In genomic region chr19:44774614-44775013, GRCh38 we compare ENCODE assay signal across 30 cellular contexts. TPM values are rescaled to one million over a fixed set of nuclear protein-coding genes. Genes with fewer than 3 reads are reported as not detected.
DNase-seq lines count a peak whose midpoint lies in the region; ATAC-seq, FAIRE-seq and TF ChIP-seq lines count a peak whose summit lies in the region.
"Had no signal": no experiment of that assay in that cellular context is flagged by ENCODE, and none has a peak within 500 bp of the region (broad histone marks: within the 10 kb centered on the region; RNA-seq: fewer than 3 reads in every experiment).

No MANE protein-coding gene starts in this region.

- H2AFZ ChIP-seq in SK-N-SH (ENCODE audit: low read depth) (peak overlapping the region; percentile 25; the same call in 1 of the 2 replicates), mammary epithelial cell (ENCODE audit: low read depth, low read length) (no peak overlapping the region), HepG2 (ENCODE audit: low read length) (no peak overlapping the region)
- H2AFZ ChIP-seq: parathyroid adenoma had no signal

- H3F3A ChIP-seq in SK-N-SH (replicated peaks; ENCODE audit: insufficient read depth), result peaks cover 7% of the 10 kb centered on the region

- H3K27me3 Mint-ChIP-seq in naive thymus-derived CD8-positive, alpha-beta T cell, result peaks cover 0 to 7% (median 0%) of the 10 kb centered on the region in 5 donors
- H3K27me3 Mint-ChIP-seq: central memory CD8-positive, alpha-beta T cell had no signal

- in situ Hi-C loops in mammary epithelial cell (cut with MboI; ENCODE audit: low sequenced_read_pairs in 2 of 2), result loop anchor here (5.0 to 25.0 kb wide), 2 partner anchors 52 to 187 kb away; no protein-coding TSS in a partner anchor
- in situ Hi-C loops in HepG2 (cut with HindIII; ENCODE audit: extremely low pct_ligation_motif_present, low pct_unique_long_range_greater_than_20kb), result loop anchor here (10.0 kb wide), 1 partner anchor 200 kb away; no protein-coding TSS in a partner anchor

- no peak for ATAC-seq in SK-N-SH treated with all-trans-retinoic acid at 6 μM for 48 hours
- no peak; the same call in 2 of the 3 replicates for ATAC-seq in HepG2
- no peak for ATAC-seq in lower lobe of right lung
- no peak for ATAC-seq in naive thymus-derived CD8-positive, alpha-beta T cell
- ATAC-seq: CD8-positive, alpha-beta T cell; left lung; right cardiac atrium had no signal

- no peak overlapping the region for H3K4me3 Mint-ChIP-seq in naive thymus-derived CD8-positive, alpha-beta T cell
- H3K4me3 Mint-ChIP-seq: activated naive CD8-positive, alpha-beta T cell; CD8-positive, alpha-beta T cell; central memory CD8-positive, alpha-beta T cell; immature natural killer cell; mesothelial cell of epicardium; nephron progenitor cell had no signal

- TF ChIP-seq EP300 in SK-N-SH (IDR thresholded peaks at IDR 0.05; ENCODE audit: borderline replicate concordance in 1 of 2, low read depth in 1 of 2, low read length in 1 of 2) (no peak), HepG2 (IDR thresholded peaks at IDR 0.05; ENCODE audit: low read depth in 2 of 2, low read length in 2 of 2) (no peak), HepG2 (CRISPR knock-in tag; IDR thresholded peaks at IDR 0.05; ENCODE audit: borderline replicate concordance) (no peak)

- H3K9ac ChIP-seq in SK-N-SH (no peak overlapping the region), mammary epithelial cell (ENCODE audit: insufficient read depth, low read length) (peak overlapping the region; percentile 46), HepG2 (ENCODE audit: insufficient read depth, low read depth, low read length) (no peak overlapping the region)
- H3K9ac ChIP-seq: KMS-11, parathyroid adenoma had no signal

- no peak overlapping the region for H3K4me2 ChIP-seq in SK-N-SH
- H3K4me2 ChIP-seq in mammary epithelial cell (ENCODE audit: insufficient read depth, low read depth, low read length), result peak overlapping the region; percentile 70
- H3K4me2 ChIP-seq in HepG2 (ENCODE audit: low read depth, low read length), result peak overlapping the region; percentile 47; the same call in 1 of the 2 replicates
- H3K4me2 ChIP-seq: KMS-11 had no signal

- no peak overlapping the region for H3K27ac Mint-ChIP-seq in naive thymus-derived CD8-positive, alpha-beta T cell
- H3K27ac Mint-ChIP-seq: activated naive CD8-positive, alpha-beta T cell; CD8-positive, alpha-beta T cell; immature natural killer cell; mesothelial cell of epicardium; nephron progenitor cell had no signal

- TF ChIP-seq CTCF in SK-N-SH (IDR thresholded peaks at IDR 0.05) (no peak), mammary epithelial cell (conservative IDR thresholded peaks at IDR 0.05 in 1 of 2, IDR thresholded peaks at IDR 0.05 in 1 of 2; ENCODE audit: extremely low read depth in 1 of 2, insufficient read depth in 1 of 2, low read depth in 1 of 2, low read length in 2 of 2) (no peak), HepG2 (CRISPR knock-in tag; IDR thresholded peaks at IDR 0.05) (no peak), lower lobe of right lung (IDR thresholded peaks at IDR 0.05) (no peak)

- no peaks in the 10 kb centered on the region for H3K9me3 Mint-ChIP-seq in naive thymus-derived CD8-positive, alpha-beta T cell
- H3K9me3 Mint-ChIP-seq: CD8-positive, alpha-beta T cell; central memory CD8-positive, alpha-beta T cell; immature natural killer cell had no signal

- H3K27me3 ChIP-seq in SK-N-SH (ENCODE audit: insufficient read depth) (no peaks in the 10 kb centered on the region), mammary epithelial cell (ENCODE audit: insufficient read depth, low read length) (no peaks in the 10 kb centered on the region), HepG2 (ENCODE audit: control insufficient read depth in 1 of 2, insufficient read depth in 2 of 2, low read length in 2 of 2) (no peaks in the 10 kb centered on the region), lower lobe of right lung (ENCODE audit: low read depth) (peaks cover 6% of the 10 kb centered on the region)
- H3K27me3 ChIP-seq: ascending aorta, upper lobe of left lung had no signal

- TF ChIP-seq RAD21 in SK-N-SH (IDR thresholded peaks at IDR 0.05; ENCODE audit: low read length) (no peak), HepG2 (CRISPR knock-in tag; IDR thresholded peaks at IDR 0.05) (no peak)

- CTCF ChIA-PET in SK-N-SH (lab: Yijun Ruan, JAX) (interaction anchor here (0.6 to 17.6 kb wide), 7 partner anchors 9 to 1154 kb away, joined by 3 to 598 read pairs (median 4); no protein-coding TSS in a partner anchor), mammary epithelial cell (lab: Charles Lee; ENCODE audit: low non-redundant PET) (interaction anchor here (0.7 kb wide), 1 partner anchor 51 kb away, joined by 6 read pairs; no protein-coding TSS in a partner anchor), HepG2 (lab: Yijun Ruan, JAX; ENCODE audit: low intra/inter-chr PET ratio, low total read pairs) (no interaction called here)

- intact Hi-C loops in mammary epithelial cell (cut with micrococcal nuclease) (loop anchor here (1.0 to 10.0 kb wide), 4 partner anchors 33 to 180 kb away; partner anchors contain the start of genes CLPTM1, PVR and TOMM40), HepG2 (cut with micrococcal nuclease; ENCODE audit: unreplicated experiment) (loop anchor here (5.0 kb wide), 2 partner anchors 33 to 202 kb away; partner anchors contain the start of gene BCAM), lower lobe of right lung (cut with DNase I) (loop anchor here (5.0 kb wide), 1 partner anchor 52 kb away; no protein-coding TSS in a partner anchor)

- peaks cover 0 to 6% of the 10 kb centered on the region in 2 experiments; a peak in 1 of 4 replicates for H3K4me1 ChIP-seq in SK-N-SH (ENCODE audit: control insufficient read depth in 1 of 2, insufficient read depth in 2 of 2, low read depth in 1 of 2, low read length in 1 of 2)
- H3K4me1 ChIP-seq in mammary epithelial cell (ENCODE audit: insufficient read depth, low read length), result peaks cover 49% of the 10 kb centered on the region
- peaks cover 46% of the 10 kb centered on the region for H3K4me1 ChIP-seq in HepG2 (ENCODE audit: insufficient read depth, low read length)
- peaks cover 12% of the 10 kb centered on the region for H3K4me1 ChIP-seq in lower lobe of right lung

- H3K4me3 ChIP-seq in SK-N-SH (ENCODE audit: low read depth in 2 of 2, low read length in 1 of 2) (no peak overlapping the region), mammary epithelial cell (replicated peaks in 1 of 3; ENCODE audit: insufficient read depth in 1 of 3, low read depth in 2 of 3, low read length in 3 of 3) (no peak overlapping the region), HepG2 (replicated peaks in 1 of 3; ENCODE audit: insufficient read depth in 1 of 3, low read depth in 2 of 3, low read length in 3 of 3) (no peak overlapping the region), lower lobe of right lung (no peak overlapping the region)
- H3K4me3 ChIP-seq: ascending aorta, left lung, upper lobe of left lung had no signal

- H3K9me2 ChIP-seq in SK-N-SH, result no peaks in the 10 kb centered on the region

- H3K9me3 ChIP-seq in SK-N-SH, result no peaks in the 10 kb centered on the region
- H3K9me3 ChIP-seq in mammary epithelial cell (replicated peaks; ENCODE audit: insufficient read depth, low read length), result peaks cover under 1% of the 10 kb centered on the region
- no peaks in the 10 kb centered on the region for H3K9me3 ChIP-seq in HepG2 (ENCODE audit: low read length)
- H3K9me3 ChIP-seq in lower lobe of right lung, result no peaks in the 10 kb centered on the region
- H3K9me3 ChIP-seq: ascending aorta, left lung, upper lobe of left lung had no signal

- BruUV-seq in mammary epithelial cell (replicated peaks; lab: Mats Ljungman, UMichigan) (no TSS peak), HepG2 (replicated peaks; lab: Mats Ljungman, UMichigan) (no TSS peak)

- H3K79me2 ChIP-seq in SK-N-SH (ENCODE audit: insufficient read depth) (no peaks in the 10 kb centered on the region), mammary epithelial cell (ENCODE audit: insufficient read depth, low read length) (peaks cover 18% of the 10 kb centered on the region), HepG2 (ENCODE audit: insufficient read depth, low read length) (no peaks in the 10 kb centered on the region)
- H3K79me2 ChIP-seq: parathyroid adenoma had no signal

- H3K36me3 ChIP-seq in SK-N-SH (replicated peaks in 1 of 2; ENCODE audit: control insufficient read depth in 1 of 2, insufficient read depth in 2 of 2, low read length in 1 of 2) (no peaks in the 10 kb centered on the region), mammary epithelial cell (ENCODE audit: insufficient read depth, low read length) (no peaks in the 10 kb centered on the region), HepG2 (replicated peaks in 1 of 2; ENCODE audit: control insufficient read depth in 1 of 2, insufficient read depth in 2 of 2, low read length in 2 of 2) (no peaks in the 10 kb centered on the region), lower lobe of right lung (no peaks in the 10 kb centered on the region)
- H3K36me3 ChIP-seq: ascending aorta, left lung, upper lobe of left lung had no signal

- H3K27ac ChIP-seq in SK-N-SH (ENCODE audit: low read depth in 2 of 2, low read length in 1 of 2) (peak overlapping the region in 1 of 2 experiments; percentile 21; a peak in 1 of 4 replicates), mammary epithelial cell (ENCODE audit: insufficient read depth, low read depth, low read length) (peak overlapping the region; percentile 93), HepG2 (ENCODE audit: extremely low read length, insufficient read depth, low read length) (no peak overlapping the region), lower lobe of right lung (no peak overlapping the region)
- H3K27ac ChIP-seq: 22Rv1, ascending aorta, KMS-11, left lung, parathyroid adenoma, upper lobe of left lung had no signal

- peak; percentile 49 for FAIRE-seq in HepG2 (lab: Jason Lieb, UNC)
- FAIRE-seq: frontal cortex had no signal

- dilution Hi-C loops in mammary epithelial cell (cut with HindIII; ENCODE audit: low sequenced_read_pairs), result no loop called here

- no peak for TF ChIP-seq POLR2A in HepG2 (IDR thresholded peaks at IDR 0.05; ENCODE audit: insufficient read depth in 1 of 2, low read depth in 2 of 2, low read length in 2 of 2)

- DNase-seq in SK-N-SH (no peak), mammary epithelial cell (no peak), HepG2 (ENCODE audit: low spot score) (no peak), lower lobe of right lung (no peak)
- no peak for DNase-seq in stimulated activated CD4-positive, alpha-beta T cell treated with anti-CD3 and anti-CD28 coated beads, Interleukin-4, amount 100 ng/mL, for 1 hour
- DNase-seq in activated naive CD4-positive, alpha-beta T cell treated with Interleukin-2 at 50 U/mL for 16 hours, result no peak
- no peak for DNase-seq in naive thymus-derived CD8-positive, alpha-beta T cell
- DNase-seq: activated CD4-positive, alpha-beta T cell treated with anti-CD3 and anti-CD28 coated beads, Interleukin-2, amount 50 U/mL, for 1 hour; AML-193; CD8-positive, alpha-beta T cell; DMS153; hippocampal formation; immature natural killer cell; left lung; NCI-H1694 treated with DMSO at 0.1 percent for 48 hours; NCI-H526 treated with DMSO at 0.1 percent for 48 hours; nephron progenitor cell; upper lobe of left lung had no signal

- 58% methylated on average over 4 of the region's 4 CpGs for WGBS in SK-N-SH (ENCODE audit: low lambda C conversion rate)
- WGBS in mammary epithelial cell (ENCODE audit: low coverage, missing lambda C conversion rate), result 42% methylated on average over 4 of the region's 4 CpGs
- under 1% methylated on average over 4 of the region's 4 CpGs for WGBS in HepG2 (ENCODE audit: low lambda C conversion rate)

- H4K20me1 ChIP-seq in SK-N-SH (ENCODE audit: insufficient read depth) (no peaks in the 10 kb centered on the region), mammary epithelial cell (ENCODE audit: insufficient read depth, low read length) (no peaks in the 10 kb centered on the region), HepG2 (ENCODE audit: insufficient read depth, low read length) (no peaks in the 10 kb centered on the region)

- POLR2A ChIA-PET in SK-N-SH (lab: Yijun Ruan, JAX), result no interaction called here
- POLR2A ChIA-PET in HepG2 (lab: Yijun Ruan, JAX), result interaction anchor here (1.0 to 1.9 kb wide), 3 partner anchors 9 to 80 kb away, joined by 4 to 5 read pairs (median 5); no protein-coding TSS in a partner anchor
- POLR2A ChIA-PET in naive thymus-derived CD8-positive, alpha-beta T cell (lab: Charles Lee), result no interaction called here

- peaks cover 6 to 14% (median 14%) of the 10 kb centered on the region in 4 donors for H3K4me1 Mint-ChIP-seq in naive thymus-derived CD8-positive, alpha-beta T cell

- H3K36me3 Mint-ChIP-seq in naive thymus-derived CD8-positive, alpha-beta T cell, result no peaks in the 10 kb centered on the region
- H3K36me3 Mint-ChIP-seq: activated naive CD8-positive, alpha-beta T cell; CD8-positive, alpha-beta T cell; immature natural killer cell; mesothelial cell of epicardium had no signal

RNA-seq across cellular contexts. Expression of gene CBLC, which starts 3.1 kb away (rescaled TPM):
- polyA plus RNA-seq in SK-N-SH (2012; rRNA removed) (not detected in 2 replicates), mammary epithelial cell (39.4 TPM), HepG2 (2011; rRNA removed) (2.6 and 4.3 TPM in 2 replicates)
- not detected in 2 replicates for polyA plus RNA-seq in SK-N-SH (2012; cell fraction: cytosol; rRNA removed)
- polyA plus RNA-seq in SK-N-SH (2012; cell fraction: nucleus; rRNA removed), result 0.04 TPM in 1 of 2 replicates, not detected in the other
- total RNA-seq in mammary epithelial cell (10 to 100 TPM; 51.2 to 76.7 TPM), HepG2 (2016; rRNA removed; fragmentation: Illumina TruSeq; extraction: Trizol) (1.1 and 1.8 TPM in 2 replicates), lower lobe of right lung (2.3 TPM)
- 48.2 TPM for polyA minus RNA-seq in mammary epithelial cell
- total RNA-seq in HepG2 (2016; cell fraction: cytosol; rRNA removed; fragmentation: Illumina TruSeq; extraction: Trizol; ENCODE audit: low read depth), result 0.81 and 0.97 TPM in 2 replicates
- total RNA-seq in HepG2 (2016; cell fraction: insoluble cytoplasmic fraction; rRNA removed; fragmentation: Illumina TruSeq; extraction: Trizol), result 0.91 and 1.8 TPM in 2 replicates
- 1.1 and 1.2 TPM in 2 replicates for total RNA-seq in HepG2 (2016; cell fraction: membrane; rRNA removed; fragmentation: Illumina TruSeq; extraction: Trizol)
- 1.6 and 2.7 TPM in 2 replicates for total RNA-seq in HepG2 (2016; cell fraction: nucleus; rRNA removed; fragmentation: Illumina TruSeq; extraction: Trizol)
- polyA plus RNA-seq in HepG2 (2011; cell fraction: cytosol; rRNA removed), result 1.4 and 2.1 TPM in 2 replicates
- polyA plus RNA-seq in HepG2 (2011; cell fraction: nucleus; rRNA removed), result 13.9 and 14.3 TPM in 2 replicates
- 1.8 and 2.3 TPM in 2 replicates for polyA plus RNA-seq in HepG2 (2012)
- 0.87 and 0.89 TPM in 2 replicates for polyA plus RNA-seq in HepG2 (2016; cell fraction: cytosol; fragmentation: Illumina TruSeq; extraction: Trizol; ENCODE audit: low read depth)
- polyA plus RNA-seq in HepG2 (2016; cell fraction: insoluble cytoplasmic fraction; fragmentation: Illumina TruSeq; extraction: Trizol; ENCODE audit: low read depth), result 1.1 and 1.9 TPM in 2 replicates
- 0.50 and 0.61 TPM in 2 replicates for polyA plus RNA-seq in HepG2 (2016; cell fraction: membrane; fragmentation: Illumina TruSeq; extraction: Trizol; ENCODE audit: low read depth)
- 4.5 and 5.6 TPM in 2 replicates for polyA plus RNA-seq in HepG2 (2016; cell fraction: nucleus; fragmentation: Illumina TruSeq; extraction: Trizol; ENCODE audit: insufficient read depth, low read depth)
- polyA minus RNA-seq in HepG2 (2011; rRNA and poly(A)+ RNA removed; ENCODE audit: low replicate concordance), result 0.33 and 11.2 TPM in 2 replicates
- polyA minus RNA-seq in HepG2 (2011; cell fraction: cytosol; rRNA and poly(A)+ RNA removed), result 1.4 and 2.2 TPM in 2 replicates
- polyA minus RNA-seq in HepG2 (2011; cell fraction: nucleus; rRNA and poly(A)+ RNA removed), result 3.9 and 5.8 TPM in 2 replicates
- total RNA-seq in naive thymus-derived CD8-positive, alpha-beta T cell, result not detected
- polyA plus RNA-seq in naive thymus-derived CD8-positive, alpha-beta T cell, result under 1 TPM in 1 of 3 donors, not detected in 2; 0.14 TPM
- total RNA-seq: ascending aorta; CD8-positive, alpha-beta T cell; frontal cortex; G401; right cardiac atrium; T-helper 2 cell treated with Interferon-gamma antibody and Interleukin-4, amounts not matched to agents 100 ng/mL and 5 ng/mL, for 36 hours had no signal
- polyA plus RNA-seq: immature natural killer cell, right cardiac atrium had no signal

RNA-seq across cellular contexts. Expression of gene BCL3, which starts 26.1 kb away (rescaled TPM):
- 7.5 and 19.2 TPM in 2 replicates for polyA plus RNA-seq in SK-N-SH (2012; rRNA removed)
- polyA plus RNA-seq in SK-N-SH (2012; cell fraction: cytosol; rRNA removed), result 8.9 and 12.7 TPM in 2 replicates
- 49.3 and 90.0 TPM in 2 replicates for polyA plus RNA-seq in SK-N-SH (2012; cell fraction: nucleus; rRNA removed)
- total RNA-seq in mammary epithelial cell, result 10 to 100 TPM in 1 of 2 donors, 1 to 10 TPM in 1; 3.7 to 23.4 TPM
- 4.1 TPM for polyA plus RNA-seq in mammary epithelial cell
- polyA minus RNA-seq in mammary epithelial cell, result 12.2 TPM
- total RNA-seq in HepG2 (2016; rRNA removed; fragmentation: Illumina TruSeq; extraction: Trizol), result 2.0 and 4.0 TPM in 2 replicates
- total RNA-seq in HepG2 (2016; cell fraction: cytosol; rRNA removed; fragmentation: Illumina TruSeq; extraction: Trizol; ENCODE audit: low read depth), result 4.5 and 8.9 TPM in 2 replicates
- 1.9 and 4.2 TPM in 2 replicates for total RNA-seq in HepG2 (2016; cell fraction: insoluble cytoplasmic fraction; rRNA removed; fragmentation: Illumina TruSeq; extraction: Trizol)
- 8.2 and 10.1 TPM in 2 replicates for total RNA-seq in HepG2 (2016; cell fraction: membrane; rRNA removed; fragmentation: Illumina TruSeq; extraction: Trizol)
- total RNA-seq in HepG2 (2016; cell fraction: nucleus; rRNA removed; fragmentation: Illumina TruSeq; extraction: Trizol), result 3.1 and 4.6 TPM in 2 replicates
- 2.3 and 2.6 TPM in 2 replicates for polyA plus RNA-seq in HepG2 (2011; rRNA removed)
- 1.8 and 3.4 TPM in 2 replicates for polyA plus RNA-seq in HepG2 (2011; cell fraction: cytosol; rRNA removed)
- 23.1 and 29.5 TPM in 2 replicates for polyA plus RNA-seq in HepG2 (2011; cell fraction: nucleus; rRNA removed)
- 6.8 and 9.9 TPM in 2 replicates for polyA plus RNA-seq in HepG2 (2012)
- polyA plus RNA-seq in HepG2 (2016; cell fraction: cytosol; fragmentation: Illumina TruSeq; extraction: Trizol; ENCODE audit: low read depth), result 13.0 TPM in 2 replicates
- polyA plus RNA-seq in HepG2 (2016; cell fraction: insoluble cytoplasmic fraction; fragmentation: Illumina TruSeq; extraction: Trizol; ENCODE audit: low read depth), result 8.2 and 12.0 TPM in 2 replicates
- 18.9 and 20.6 TPM in 2 replicates for polyA plus RNA-seq in HepG2 (2016; cell fraction: membrane; fragmentation: Illumina TruSeq; extraction: Trizol; ENCODE audit: low read depth)
- 17.9 and 18.7 TPM in 2 replicates for polyA plus RNA-seq in HepG2 (2016; cell fraction: nucleus; fragmentation: Illumina TruSeq; extraction: Trizol; ENCODE audit: insufficient read depth, low read depth)
- 5.3 and 5.6 TPM in 2 replicates for polyA minus RNA-seq in HepG2 (2011; rRNA and poly(A)+ RNA removed; ENCODE audit: low replicate concordance)
- polyA minus RNA-seq in HepG2 (2011; cell fraction: cytosol; rRNA and poly(A)+ RNA removed), result 4.7 and 5.7 TPM in 2 replicates
- polyA minus RNA-seq in HepG2 (2011; cell fraction: nucleus; rRNA and poly(A)+ RNA removed), result 3.2 and 4.1 TPM in 2 replicates
- 41.0 TPM for total RNA-seq in lower lobe of right lung
- total RNA-seq in naive thymus-derived CD8-positive, alpha-beta T cell, result 1 to 10 TPM; 5.9 to 7.7 TPM
- 1 to 10 TPM; 3.2 to 6.2 (median 3.5) TPM for polyA plus RNA-seq in naive thymus-derived CD8-positive, alpha-beta T cell

RNA-seq across cellular contexts. Expression of gene BCAM, which starts 34.3 kb away (rescaled TPM):
- polyA plus RNA-seq in SK-N-SH (2012; rRNA removed) (9.7 and 34.0 TPM in 2 replicates), mammary epithelial cell (45.1 TPM), HepG2 (2011; rRNA removed) (62.7 and 68.0 TPM in 2 replicates)
- polyA plus RNA-seq in SK-N-SH (2012; cell fraction: cytosol; rRNA removed), result 13.8 and 20.8 TPM in 2 replicates
- 49.8 and 71.7 TPM in 2 replicates for polyA plus RNA-seq in SK-N-SH (2012; cell fraction: nucleus; rRNA removed)
- total RNA-seq in mammary epithelial cell (100 to 1,000 TPM; 114 to 120 TPM), HepG2 (2016; rRNA removed; fragmentation: Illumina TruSeq; extraction: Trizol) (30.6 and 51.2 TPM in 2 replicates), lower lobe of right lung (205 TPM)
- 51.0 TPM for polyA minus RNA-seq in mammary epithelial cell
- 13.8 and 14.2 TPM in 2 replicates for total RNA-seq in HepG2 (2016; cell fraction: cytosol; rRNA removed; fragmentation: Illumina TruSeq; extraction: Trizol; ENCODE audit: low read depth)
- 22.1 and 59.2 TPM in 2 replicates for total RNA-seq in HepG2 (2016; cell fraction: insoluble cytoplasmic fraction; rRNA removed; fragmentation: Illumina TruSeq; extraction: Trizol)
- total RNA-seq in HepG2 (2016; cell fraction: membrane; rRNA removed; fragmentation: Illumina TruSeq; extraction: Trizol), result 23.6 and 25.3 TPM in 2 replicates
- 82.3 and 107 TPM in 2 replicates for total RNA-seq in HepG2 (2016; cell fraction: nucleus; rRNA removed; fragmentation: Illumina TruSeq; extraction: Trizol)
- polyA plus RNA-seq in HepG2 (2011; cell fraction: cytosol; rRNA removed), result 30.5 and 43.7 TPM in 2 replicates
- 347 and 430 TPM in 2 replicates for polyA plus RNA-seq in HepG2 (2011; cell fraction: nucleus; rRNA removed)
- polyA plus RNA-seq in HepG2 (2012), result 225 and 263 TPM in 2 replicates
- 20.9 and 22.6 TPM in 2 replicates for polyA plus RNA-seq in HepG2 (2016; cell fraction: cytosol; fragmentation: Illumina TruSeq; extraction: Trizol; ENCODE audit: low read depth)
- polyA plus RNA-seq in HepG2 (2016; cell fraction: insoluble cytoplasmic fraction; fragmentation: Illumina TruSeq; extraction: Trizol; ENCODE audit: low read depth), result 55.5 and 77.0 TPM in 2 replicates
- polyA plus RNA-seq in HepG2 (2016; cell fraction: membrane; fragmentation: Illumina TruSeq; extraction: Trizol; ENCODE audit: low read depth), result 33.0 and 38.0 TPM in 2 replicates
- 426 and 433 TPM in 2 replicates for polyA plus RNA-seq in HepG2 (2016; cell fraction: nucleus; fragmentation: Illumina TruSeq; extraction: Trizol; ENCODE audit: insufficient read depth, low read depth)
- 67.0 TPM in 1 of 2 replicates, not detected in the other for polyA minus RNA-seq in HepG2 (2011; rRNA and poly(A)+ RNA removed; ENCODE audit: low replicate concordance)
- 53.4 and 68.9 TPM in 2 replicates for polyA minus RNA-seq in HepG2 (2011; cell fraction: cytosol; rRNA and poly(A)+ RNA removed)
- 37.1 and 45.6 TPM in 2 replicates for polyA minus RNA-seq in HepG2 (2011; cell fraction: nucleus; rRNA and poly(A)+ RNA removed)
- total RNA-seq in naive thymus-derived CD8-positive, alpha-beta T cell, result not detected
- polyA plus RNA-seq in naive thymus-derived CD8-positive, alpha-beta T cell, result not detected
- total RNA-seq: CD8-positive, alpha-beta T cell; T-helper 2 cell treated with Interferon-gamma antibody and Interleukin-4, amounts not matched to agents 100 ng/mL and 5 ng/mL, for 36 hours had no signal
- polyA plus RNA-seq: immature natural killer cell had no signal

Comparison
In these comparisons a context has a peak if more than half of its experiments do, and no peak if none do; other contexts are left out.
1. RNA of gene CBLC, which starts 3.1 kb away (total RNA-seq): 51.2 to 76.7 TPM in mammary epithelial cell; 2.3 TPM in lower lobe of right lung (single experiment), 0.81 to 2.7 TPM in HepG2 and not detected in naive thymus-derived CD8-positive, alpha-beta T cell; every median in the first group is over 10 times any median in the second.
2. RNA of gene BCAM, which starts 34.3 kb away (total RNA-seq): 205 TPM in lower lobe of right lung (single experiment), 114 to 120 TPM in mammary epithelial cell and 13.8 to 107 TPM in HepG2; not detected in naive thymus-derived CD8-positive, alpha-beta T cell; every median in the first group is over 10 times any median in the second.